8 cellular contexts compared by ENCODE assay signal in the genomic region with DNA sequence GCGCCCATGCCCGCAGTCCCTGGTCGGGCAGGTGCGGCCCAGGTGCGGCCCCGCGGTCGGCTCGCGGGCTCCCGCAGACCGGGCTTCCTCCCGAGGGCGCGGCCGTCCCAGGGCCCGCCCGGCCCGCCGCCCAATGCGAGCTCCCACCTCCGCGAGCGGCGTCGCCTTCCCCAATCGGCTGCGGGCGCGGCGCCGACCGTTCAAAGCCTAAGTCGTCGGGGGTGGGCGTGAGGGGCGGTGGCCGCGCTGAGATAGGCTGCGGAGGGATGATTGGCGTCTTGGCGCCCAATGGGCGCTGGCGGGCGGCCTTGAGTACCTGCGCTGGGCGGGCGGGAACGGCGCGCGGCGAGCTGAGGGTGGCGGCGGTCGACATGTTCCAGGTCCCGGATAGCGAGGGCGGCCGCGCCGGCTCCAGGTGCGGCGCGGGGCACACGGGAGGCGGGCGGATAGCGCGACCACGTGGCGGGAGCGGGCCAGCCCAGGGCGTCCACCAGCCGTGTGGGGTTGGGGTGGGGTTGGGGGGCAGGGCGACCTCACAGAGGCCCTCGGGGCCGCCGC. TPM values are rescaled to one million over a fixed set of nuclear protein-coding genes. Genes with fewer than 3 reads are reported as not detected.
DNase-seq lines count a peak whose midpoint lies in the region; ATAC-seq and TF ChIP-seq lines count a peak whose summit lies in the region.

A gene with protein sequence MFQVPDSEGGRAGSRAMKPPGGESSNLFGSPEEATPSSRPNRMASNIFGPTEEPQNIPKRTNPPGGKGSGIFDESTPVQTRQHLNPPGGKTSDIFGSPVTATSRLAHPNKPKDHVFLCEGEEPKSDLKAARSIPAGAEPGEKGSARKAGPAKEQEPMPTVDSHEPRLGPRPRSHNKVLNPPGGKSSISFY (plus strand): TSS at position 338 of the 558 bp plus-strand sequence. CDS start 34 bp downstream, at position 372.

- peak within 1 kb of the TSS; percentile 94 for H3K4me3 Mint-ChIP-seq in activated T-helper 17 cell treated with anti-CD3 and anti-CD28 coated beads, Interleukin-2, amount 50 U/mL, for 72 hours
- peak within 1 kb of the TSS; percentile 93 to 96 (median 94) for H3K4me3 Mint-ChIP-seq in nephron

- peak within 1 kb of the TSS; percentile 73 for H3K4me3 ChIP-seq in fibroblast of pulmonary artery (replicated peaks; ENCODE audit: low read depth, low read length)

- H3K27me3 Mint-ChIP-seq in activated T-helper 17 cell treated with anti-CD3 and anti-CD28 coated beads, Interleukin-2, amount 50 U/mL, for 72 hours, result no peaks in the 10 kb centered on the region
- H3K27me3 Mint-ChIP-seq in nephron (ENCODE audit: low read depth), result peaks cover 3% of the 10 kb centered on the region

- no peaks in the 10 kb centered on the region for H3K9me3 Mint-ChIP-seq in activated T-helper 17 cell treated with anti-CD3 and anti-CD28 coated beads, Interleukin-2, amount 50 U/mL, for 72 hours
- no peaks in the 10 kb centered on the region for H3K9me3 Mint-ChIP-seq in nephron

- ATAC-seq in activated T-helper 17 cell treated with anti-CD3 and anti-CD28 coated beads, Interleukin-2, amount 50 U/mL, for 72 hours (replicated peaks), result peak; percentile 99
- ATAC-seq in stimulated activated naive CD8-positive, alpha-beta T cell treated with anti-CD3 and anti-CD28 coated beads, Interleukin-15, Interleukin-2, amounts not matched to agents 100 U/mL and 50 U/mL, for 24 hours, result peak; percentile 99

- peaks cover 16% of the 10 kb centered on the region for H3K4me1 Mint-ChIP-seq in activated T-helper 17 cell treated with anti-CD3 and anti-CD28 coated beads, Interleukin-2, amount 50 U/mL, for 72 hours
- peaks cover 7% of the 10 kb centered on the region for H3K4me1 Mint-ChIP-seq in nephron

- H3K27ac Mint-ChIP-seq in activated T-helper 17 cell treated with anti-CD3 and anti-CD28 coated beads, Interleukin-2, amount 50 U/mL, for 72 hours, result peak within 1 kb of the TSS; percentile 91
- H3K27ac Mint-ChIP-seq in nephron, result peak within 1 kb of the TSS; percentile 23 to 86 (median 48)

- DNase-seq in Daoy (ENCODE audit: low read depth) (peak; percentile 98), GOT3 (lab: John Stamatoyannopoulos, UW) (peak; percentile 73), LoVo (ENCODE audit: low spot score) (peak; percentile 97), RWPE1 (ENCODE audit: low spot score) (peak; percentile 98), fibroblast of pulmonary artery (ENCODE audit: low read depth) (peak; percentile 97)
- peak; percentile 97 for DNase-seq in stimulated activated naive CD8-positive, alpha-beta T cell treated with anti-CD3 and anti-CD28 coated beads, Interleukin-15, Interleukin-2, amounts not matched to agents 100 U/mL and 50 U/mL, for 24 hours

- CTCF ChIA-PET in RWPE1 (lab: Yijun Ruan, JAX), result interaction anchor here (0.6 to 2.0 kb wide), 4 partner anchors 9 to 67 kb away, joined by 3 to 14 read pairs (median 4); a partner anchor contains a TSS

- POLR2A ChIA-PET in RWPE1 (lab: Yijun Ruan, JAX; ENCODE audit: low non-redundant PET), result interaction anchor here (0.6 to 1.5 kb wide), 4 partner anchors 24 to 212 kb away, joined by 3 to 5 read pairs (median 4); a partner anchor contains a TSS

- no peak for TF ChIP-seq CTCF in RWPE1 (conservative IDR thresholded peaks at IDR 0.05; ENCODE audit: low read depth)
- TF ChIP-seq CTCF in fibroblast of pulmonary artery (IDR thresholded peaks at IDR 0.05; ENCODE audit: low read length, missing control alignments), result no peak
- no peak for TF ChIP-seq CTCF in nephron (IDR thresholded peaks at IDR 0.05; ENCODE audit: unreplicated experiment in 3 of 3)

- H3K27ac ChIP-seq in RWPE1, result peak within 1 kb of the TSS; percentile 89

- H3K36me3 Mint-ChIP-seq in activated T-helper 17 cell treated with anti-CD3 and anti-CD28 coated beads, Interleukin-2, amount 50 U/mL, for 72 hours (ENCODE audit: low read depth), result peaks cover 39% of the 10 kb centered on the region
- peaks cover 39% of the 10 kb centered on the region for H3K36me3 Mint-ChIP-seq in nephron (ENCODE audit: low read depth)

RNA-seq across cellular contexts. Expression of the gene that starts here (rescaled TPM):
- total RNA-seq in Daoy (2014; rRNA removed; shearing (Covaris generic)), result 75.4 and 121 TPM in 2 replicates
- 10 to 100 TPM; 55.9 to 85.1 TPM for total RNA-seq in activated T-helper 17 cell treated with anti-CD3 and anti-CD28 coated beads, Interleukin-2, amount 50 U/mL, for 72 hours

Comparison
In these comparisons a context has a peak if more than half of its experiments do, and no peak if none do; other contexts are left out.
1. Peak in every context shown above with its lines: DNase-seq, ATAC-seq, H3K4me3 ChIP-seq and H3K27ac ChIP-seq.